In genomic region chr1:234226819-234227165, GRCh38 we compare ENCODE assay signal across 27 cellular contexts.
"Had no signal": no experiment of that assay in that cellular context is flagged by ENCODE, and none has a peak within 500 bp of the region (broad histone marks: within the 10 kb centered on the region; RNA-seq: fewer than 3 reads in every experiment).

No MANE protein-coding gene starts in this region.

- FAIRE-seq: colon, kidney had no signal

- H3K9me3 Mint-ChIP-seq: memory B cell; mesothelial cell of epicardium; naive B cell; natural killer cell treated with Interleukin-12 subunit alpha and Interleukin-12 subunit beta and Interleukin-15 and Interleukin-18, amount 100 ng/mL, for 72 hours; stimulated activated memory B cell treated with anti-CD40 and anti-IgM and Interleukin-4, amounts not matched to agents 10 μg/mL and 1 μg/mL and 100 μg/mL, for 72 hours; type B pancreatic cell had no signal

- H3K27me3 ChIP-seq: dorsolateral prefrontal cortex, foreskin keratinocyte, right atrium auricular region, testis had no signal

- H3K9me3 ChIP-seq: gastroesophageal sphincter, heart left ventricle, mucosa of descending colon, prostate gland, right atrium auricular region, spleen, testis, tibial artery had no signal

- H3K36me3 ChIP-seq: gastroesophageal sphincter, heart left ventricle, prostate gland, right atrium auricular region, spleen, tibial artery had no signal

- DNase-seq: dorsolateral prefrontal cortex; effector CD4-positive, alpha-beta T cell; foreskin keratinocyte; heart left ventricle; kidney; mucosa of descending colon; naive B cell; nucleus accumbens; spleen; stimulated activated CD4-positive, alpha-beta T cell treated with anti-CD3 and anti-CD28 coated beads, Interleukin-4, amount 100 ng/mL, for 4 hours; stimulated activated naive CD8-positive, alpha-beta T cell treated with anti-CD3 and anti-CD28 coated beads, Interleukin-15, Interleukin-2, amounts not matched to agents 100 U/mL and 50 U/mL, for 24 hours; substantia nigra; testis; tibial artery had no signal

- H3K27ac ChIP-seq: dorsolateral prefrontal cortex, epithelial cell of prostate, foreskin keratinocyte, gastroesophageal sphincter, heart left ventricle, hepatocyte, prostate gland, right atrium auricular region, skin epidermis, spleen, testis, tibial artery had no signal

- H3K4me1 ChIP-seq: gastroesophageal sphincter, heart left ventricle, prostate gland, right atrium auricular region, testis, tibial artery had no signal

- H3K36me3 Mint-ChIP-seq: memory B cell; mesothelial cell of epicardium; naive B cell; natural killer cell treated with Interleukin-12 subunit alpha and Interleukin-12 subunit beta and Interleukin-15 and Interleukin-18, amount 100 ng/mL, for 72 hours; stimulated activated memory B cell treated with anti-CD40 and anti-IgM and Interleukin-4, amounts not matched to agents 10 μg/mL and 1 μg/mL and 100 μg/mL, for 72 hours; type B pancreatic cell had no signal

- H3K4me3 Mint-ChIP-seq: memory B cell; mesothelial cell of epicardium; natural killer cell treated with Interleukin-12 subunit alpha and Interleukin-12 subunit beta and Interleukin-15 and Interleukin-18, amount 100 ng/mL, for 72 hours; stimulated activated memory B cell treated with anti-CD40 and anti-IgM and Interleukin-4, amounts not matched to agents 10 μg/mL and 1 μg/mL and 100 μg/mL, for 72 hours; type B pancreatic cell had no signal

- H3K4me3 ChIP-seq: dorsolateral prefrontal cortex, gastroesophageal sphincter, heart left ventricle, hepatocyte, lung, mucosa of descending colon, prostate gland, right atrium auricular region, skin epidermis, spleen, testis, tibial artery had no signal

- H3K27ac Mint-ChIP-seq: memory B cell; mesothelial cell of epicardium; naive B cell; natural killer cell treated with Interleukin-12 subunit alpha and Interleukin-12 subunit beta and Interleukin-15 and Interleukin-18, amount 100 ng/mL, for 72 hours; stimulated activated memory B cell treated with anti-CD40 and anti-IgM and Interleukin-4, amounts not matched to agents 10 μg/mL and 1 μg/mL and 100 μg/mL, for 72 hours; type B pancreatic cell had no signal
